ENCODE assay signal across 1 cellular context in the genomic region with DNA sequence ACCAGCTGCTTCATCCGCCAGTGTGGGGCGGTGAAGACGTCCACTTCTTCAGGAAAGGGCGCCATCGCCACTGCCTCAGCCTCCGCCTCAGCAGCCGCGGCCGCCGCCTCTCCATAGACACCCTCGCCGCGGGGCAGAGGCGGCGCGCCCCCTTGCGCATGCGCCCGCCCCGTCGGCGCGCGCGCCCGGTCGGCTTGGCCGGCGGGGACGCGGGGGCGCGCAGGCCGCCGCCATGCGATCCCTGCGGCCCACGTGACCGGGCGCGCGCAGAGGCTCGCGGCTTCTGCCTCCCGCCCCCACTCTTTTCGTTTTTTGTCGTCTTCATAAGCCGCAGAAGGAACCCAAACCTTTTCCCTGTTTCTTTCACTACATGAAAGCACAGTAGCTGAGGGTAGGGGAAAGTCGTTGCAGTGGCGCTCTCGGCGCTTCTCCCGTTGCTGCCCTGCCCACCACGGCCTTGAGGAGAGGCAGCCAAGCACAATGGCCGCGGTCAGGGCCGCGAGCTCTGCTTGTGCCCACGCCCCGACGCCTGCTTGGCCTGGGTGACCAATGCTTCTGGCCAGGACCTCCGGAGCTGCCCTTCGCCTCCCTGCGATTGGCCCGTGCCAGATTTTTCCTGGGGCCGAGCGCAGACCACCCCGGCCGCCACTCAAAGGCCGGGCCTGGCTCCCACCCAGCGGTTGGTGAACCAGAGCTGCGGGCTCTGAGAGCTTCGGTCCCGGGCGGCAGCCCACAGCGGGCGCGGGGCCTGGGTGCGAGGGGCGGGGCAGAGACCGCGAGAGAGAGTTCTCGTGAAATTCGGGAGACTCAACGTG.
A peak's percentile ranks its signal among the peaks of the same experiment; 100 is the strongest.
TF ChIP-seq lines count a peak whose summit lies in the region.

A gene with protein sequence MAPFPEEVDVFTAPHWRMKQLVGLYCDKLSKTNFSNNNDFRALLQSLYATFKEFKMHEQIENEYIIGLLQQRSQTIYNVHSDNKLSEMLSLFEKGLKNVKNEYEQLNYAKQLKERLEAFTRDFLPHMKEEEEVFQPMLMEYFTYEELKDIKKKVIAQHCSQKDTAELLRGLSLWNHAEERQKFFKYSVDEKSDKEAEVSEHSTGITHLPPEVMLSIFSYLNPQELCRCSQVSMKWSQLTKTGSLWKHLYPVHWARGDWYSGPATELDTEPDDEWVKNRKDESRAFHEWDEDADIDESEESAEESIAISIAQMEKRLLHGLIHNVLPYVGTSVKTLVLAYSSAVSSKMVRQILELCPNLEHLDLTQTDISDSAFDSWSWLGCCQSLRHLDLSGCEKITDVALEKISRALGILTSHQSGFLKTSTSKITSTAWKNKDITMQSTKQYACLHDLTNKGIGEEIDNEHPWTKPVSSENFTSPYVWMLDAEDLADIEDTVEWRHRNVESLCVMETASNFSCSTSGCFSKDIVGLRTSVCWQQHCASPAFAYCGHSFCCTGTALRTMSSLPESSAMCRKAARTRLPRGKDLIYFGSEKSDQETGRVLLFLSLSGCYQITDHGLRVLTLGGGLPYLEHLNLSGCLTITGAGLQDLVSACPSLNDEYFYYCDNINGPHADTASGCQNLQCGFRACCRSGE (minus strand): TSS at position 135 of the 815 bp plus-strand sequence. CDS start 70 bp downstream, at position 65.

TF ChIP-seq in K562, 482 proteins besides CTCF, POLR2A, EP300 and RAD21 (continued from another document and continues in another):
- TF ChIP-seq BRF1 (IDR thresholded peaks at IDR 0.05; ENCODE audit: borderline replicate concordance, extremely low read depth, insufficient read length), result no peak
- 0 out of 4 replicates have a peak, but pooled peaks of 1 of the 2 experiments have one; percentile 46 for TF ChIP-seq TRIM24 (IDR thresholded peaks at IDR 0.05)
- TF ChIP-seq, protein P1, sequence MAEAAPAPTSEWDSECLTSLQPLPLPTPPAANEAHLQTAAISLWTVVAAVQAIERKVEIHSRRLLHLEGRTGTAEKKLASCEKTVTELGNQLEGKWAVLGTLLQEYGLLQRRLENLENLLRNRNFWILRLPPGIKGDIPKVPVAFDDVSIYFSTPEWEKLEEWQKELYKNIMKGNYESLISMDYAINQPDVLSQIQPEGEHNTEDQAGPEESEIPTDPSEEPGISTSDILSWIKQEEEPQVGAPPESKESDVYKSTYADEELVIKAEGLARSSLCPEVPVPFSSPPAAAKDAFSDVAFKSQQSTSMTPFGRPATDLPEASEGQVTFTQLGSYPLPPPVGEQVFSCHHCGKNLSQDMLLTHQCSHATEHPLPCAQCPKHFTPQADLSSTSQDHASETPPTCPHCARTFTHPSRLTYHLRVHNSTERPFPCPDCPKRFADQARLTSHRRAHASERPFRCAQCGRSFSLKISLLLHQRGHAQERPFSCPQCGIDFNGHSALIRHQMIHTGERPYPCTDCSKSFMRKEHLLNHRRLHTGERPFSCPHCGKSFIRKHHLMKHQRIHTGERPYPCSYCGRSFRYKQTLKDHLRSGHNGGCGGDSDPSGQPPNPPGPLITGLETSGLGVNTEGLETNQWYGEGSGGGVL (CRISPR knock-in tag; IDR thresholded peaks at IDR 0.05), result no peak
- peak; percentile 93 for TF ChIP-seq RBBP5 (IDR thresholded peaks at IDR 0.05; ENCODE audit: borderline replicate concordance, insufficient read depth, low read length, poor library complexity, severe bottlenecking)
- TF ChIP-seq TAF7 (tag; IDR thresholded peaks at IDR 0.05), result 0 out of 2 replicates have a peak, but pooled peaks have one; percentile 32
- no peak for TF ChIP-seq CREB1 (IDR thresholded peaks at IDR 0.05)
- TF ChIP-seq CREB1 (CRISPR knock-in tag; IDR thresholded peaks at IDR 0.05), result peak; percentile 32; the same call in 1 of the 2 replicates
- TF ChIP-seq ZEB2 (IDR thresholded peaks at IDR 0.05), result no peak
- peak; percentile 9 for TF ChIP-seq FIP1L1 (IDR thresholded peaks at IDR 0.05; ENCODE audit: low read depth, low read length, poor library complexity, severe bottlenecking)
- TF ChIP-seq SMAD4 (CRISPR knock-in tag; conservative IDR thresholded peaks at IDR 0.05), result peak; percentile 71
- TF ChIP-seq, protein P2, sequence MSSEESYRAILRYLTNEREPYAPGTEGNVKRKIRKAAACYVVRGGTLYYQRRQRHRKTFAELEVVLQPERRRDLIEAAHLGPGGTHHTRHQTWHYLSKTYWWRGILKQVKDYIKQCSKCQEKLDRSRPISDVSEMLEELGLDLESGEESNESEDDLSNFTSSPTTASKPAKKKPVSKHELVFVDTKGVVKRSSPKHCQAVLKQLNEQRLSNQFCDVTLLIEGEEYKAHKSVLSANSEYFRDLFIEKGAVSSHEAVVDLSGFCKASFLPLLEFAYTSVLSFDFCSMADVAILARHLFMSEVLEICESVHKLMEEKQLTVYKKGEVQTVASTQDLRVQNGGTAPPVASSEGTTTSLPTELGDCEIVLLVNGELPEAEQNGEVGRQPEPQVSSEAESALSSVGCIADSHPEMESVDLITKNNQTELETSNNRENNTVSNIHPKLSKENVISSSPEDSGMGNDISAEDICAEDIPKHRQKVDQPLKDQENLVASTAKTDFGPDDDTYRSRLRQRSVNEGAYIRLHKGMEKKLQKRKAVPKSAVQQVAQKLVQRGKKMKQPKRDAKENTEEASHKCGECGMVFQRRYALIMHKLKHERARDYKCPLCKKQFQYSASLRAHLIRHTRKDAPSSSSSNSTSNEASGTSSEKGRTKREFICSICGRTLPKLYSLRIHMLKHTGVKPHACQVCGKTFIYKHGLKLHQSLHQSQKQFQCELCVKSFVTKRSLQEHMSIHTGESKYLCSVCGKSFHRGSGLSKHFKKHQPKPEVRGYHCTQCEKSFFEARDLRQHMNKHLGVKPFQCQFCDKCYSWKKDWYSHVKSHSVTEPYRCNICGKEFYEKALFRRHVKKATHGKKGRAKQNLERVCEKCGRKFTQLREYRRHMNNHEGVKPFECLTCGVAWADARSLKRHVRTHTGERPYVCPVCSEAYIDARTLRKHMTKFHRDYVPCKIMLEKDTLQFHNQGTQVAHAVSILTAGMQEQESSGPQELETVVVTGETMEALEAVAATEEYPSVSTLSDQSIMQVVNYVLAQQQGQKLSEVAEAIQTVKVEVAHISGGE (CRISPR knock-in tag; IDR thresholded peaks at IDR 0.05), result peak in 1 of 3 experiments; percentile 59; a peak in 2 of 6 replicates
- TF ChIP-seq MAZ (CRISPR knock-in tag; conservative IDR thresholded peaks at IDR 0.05 in 1 of 2, IDR thresholded peaks at IDR 0.05 in 1 of 2), result peak; percentile 60 to 63; a peak in 3 of 4 replicates
- no peak for TF ChIP-seq ILF3 (IDR thresholded peaks at IDR 0.05; ENCODE audit: borderline replicate concordance)
- 0 out of 2 replicates have a peak, but pooled peaks have one; percentile 26 for TF ChIP-seq KLF13 (tag; IDR thresholded peaks at IDR 0.05; ENCODE audit: borderline replicate concordance, low read depth)
- TF ChIP-seq PTBP1 (IDR thresholded peaks at IDR 0.05; ENCODE audit: low read depth, low read length), result no peak
- TF ChIP-seq, protein P3, sequence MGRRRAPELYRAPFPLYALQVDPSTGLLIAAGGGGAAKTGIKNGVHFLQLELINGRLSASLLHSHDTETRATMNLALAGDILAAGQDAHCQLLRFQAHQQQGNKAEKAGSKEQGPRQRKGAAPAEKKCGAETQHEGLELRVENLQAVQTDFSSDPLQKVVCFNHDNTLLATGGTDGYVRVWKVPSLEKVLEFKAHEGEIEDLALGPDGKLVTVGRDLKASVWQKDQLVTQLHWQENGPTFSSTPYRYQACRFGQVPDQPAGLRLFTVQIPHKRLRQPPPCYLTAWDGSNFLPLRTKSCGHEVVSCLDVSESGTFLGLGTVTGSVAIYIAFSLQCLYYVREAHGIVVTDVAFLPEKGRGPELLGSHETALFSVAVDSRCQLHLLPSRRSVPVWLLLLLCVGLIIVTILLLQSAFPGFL (CRISPR knock-in tag; IDR thresholded peaks at IDR 0.05), result peak; percentile 10; the same call in 1 of the 2 replicates
- TF ChIP-seq ZNF224 (CRISPR knock-in tag; IDR thresholded peaks at IDR 0.05), result 0 out of 2 replicates have a peak, but pooled peaks have one; percentile 19
- TF ChIP-seq RBM22 (IDR thresholded peaks at IDR 0.05; ENCODE audit: low read depth, low read length, poor library complexity, severe bottlenecking), result peak; percentile 77
- TF ChIP-seq GTF2E2 (tag; IDR thresholded peaks at IDR 0.05), result peak; percentile 67; the same call in 1 of the 2 replicates
- 0 out of 2 replicates have a peak, but pooled peaks have one; percentile 17 for TF ChIP-seq ELF2 (CRISPR knock-in tag; IDR thresholded peaks at IDR 0.05)
- TF ChIP-seq PYGO2 (tag; IDR thresholded peaks at IDR 0.05), result 0 out of 2 replicates have a peak, but pooled peaks have one; percentile 16
- TF ChIP-seq SRSF9 (IDR thresholded peaks at IDR 0.05; ENCODE audit: borderline replicate concordance, low read depth, low read length), result no peak
- TF ChIP-seq KLF6 (CRISPR knock-in tag; IDR thresholded peaks at IDR 0.05; ENCODE audit: borderline replicate concordance), result peak; percentile 76; the same call in 1 of the 2 replicates
- no peak for TF ChIP-seq CHCHD3 (CRISPR knock-in tag; IDR thresholded peaks at IDR 0.05)
- peak; percentile 61 for TF ChIP-seq TBP (optimal IDR thresholded peaks at IDR 0.05; ENCODE audit: low read depth, low read length)
- TF ChIP-seq, protein P4, sequence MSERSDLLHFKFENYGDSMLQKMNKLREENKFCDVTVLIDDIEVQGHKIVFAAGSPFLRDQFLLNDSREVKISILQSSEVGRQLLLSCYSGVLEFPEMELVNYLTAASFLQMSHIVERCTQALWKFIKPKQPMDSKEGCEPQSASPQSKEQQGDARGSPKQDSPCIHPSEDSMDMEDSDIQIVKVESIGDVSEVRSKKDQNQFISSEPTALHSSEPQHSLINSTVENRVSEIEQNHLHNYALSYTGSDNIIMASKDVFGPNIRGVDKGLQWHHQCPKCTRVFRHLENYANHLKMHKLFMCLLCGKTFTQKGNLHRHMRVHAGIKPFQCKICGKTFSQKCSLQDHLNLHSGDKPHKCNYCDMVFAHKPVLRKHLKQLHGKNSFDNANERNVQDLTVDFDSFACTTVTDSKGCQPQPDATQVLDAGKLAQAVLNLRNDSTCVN (CRISPR knock-in tag; IDR thresholded peaks at IDR 0.05), result no peak
- TF ChIP-seq SIN3A (IDR thresholded peaks at IDR 0.05; ENCODE audit: borderline replicate concordance in 2 of 2, control insufficient read depth in 1 of 2, low read depth in 2 of 2, low read length in 2 of 2), result peak in 1 of 2 experiments; percentile 33; a peak in 1 of 4 replicates
- TF ChIP-seq HMGN3 (IDR thresholded peaks at IDR 0.05; ENCODE audit: borderline replicate concordance, extremely low read depth, insufficient read length, low read depth, low read length), result peak; percentile 27
- TF ChIP-seq, protein P5, sequence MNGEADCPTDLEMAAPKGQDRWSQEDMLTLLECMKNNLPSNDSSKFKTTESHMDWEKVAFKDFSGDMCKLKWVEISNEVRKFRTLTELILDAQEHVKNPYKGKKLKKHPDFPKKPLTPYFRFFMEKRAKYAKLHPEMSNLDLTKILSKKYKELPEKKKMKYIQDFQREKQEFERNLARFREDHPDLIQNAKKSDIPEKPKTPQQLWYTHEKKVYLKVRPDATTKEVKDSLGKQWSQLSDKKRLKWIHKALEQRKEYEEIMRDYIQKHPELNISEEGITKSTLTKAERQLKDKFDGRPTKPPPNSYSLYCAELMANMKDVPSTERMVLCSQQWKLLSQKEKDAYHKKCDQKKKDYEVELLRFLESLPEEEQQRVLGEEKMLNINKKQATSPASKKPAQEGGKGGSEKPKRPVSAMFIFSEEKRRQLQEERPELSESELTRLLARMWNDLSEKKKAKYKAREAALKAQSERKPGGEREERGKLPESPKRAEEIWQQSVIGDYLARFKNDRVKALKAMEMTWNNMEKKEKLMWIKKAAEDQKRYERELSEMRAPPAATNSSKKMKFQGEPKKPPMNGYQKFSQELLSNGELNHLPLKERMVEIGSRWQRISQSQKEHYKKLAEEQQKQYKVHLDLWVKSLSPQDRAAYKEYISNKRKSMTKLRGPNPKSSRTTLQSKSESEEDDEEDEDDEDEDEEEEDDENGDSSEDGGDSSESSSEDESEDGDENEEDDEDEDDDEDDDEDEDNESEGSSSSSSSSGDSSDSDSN (IDR thresholded peaks at IDR 0.05; ENCODE audit: borderline replicate concordance in 1 of 2, low read depth in 2 of 2, low read length in 2 of 2), result peak in 1 of 2 experiments; percentile 48; a peak in 2 of 4 replicates
- 0 out of 2 replicates have a peak, but pooled peaks have one; percentile 38 for TF ChIP-seq ZFP1 (CRISPR knock-in tag; IDR thresholded peaks at IDR 0.05)
- TF ChIP-seq GABPA (tag; conservative IDR thresholded peaks at IDR 0.05; ENCODE audit: low read depth), result peak; percentile 31; the same call in 1 of the 2 replicates
- peak; percentile 68 for TF ChIP-seq SUPT5H (IDR thresholded peaks at IDR 0.05)
- TF ChIP-seq, protein P6, sequence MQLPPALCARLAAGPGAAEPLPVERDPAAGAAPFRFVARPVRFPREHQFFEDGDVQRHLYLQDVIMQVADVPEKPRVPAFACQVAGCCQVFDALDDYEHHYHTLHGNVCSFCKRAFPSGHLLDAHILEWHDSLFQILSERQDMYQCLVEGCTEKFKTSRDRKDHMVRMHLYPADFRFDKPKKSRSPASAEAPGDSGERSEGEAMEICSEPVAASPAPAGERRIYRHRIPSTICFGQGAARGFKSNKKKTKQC (CRISPR knock-in tag; IDR thresholded peaks at IDR 0.05), result no peak
- TF ChIP-seq ZNF583 (CRISPR knock-in tag; IDR thresholded peaks at IDR 0.05), result peak; percentile 77
- TF ChIP-seq, protein P7, sequence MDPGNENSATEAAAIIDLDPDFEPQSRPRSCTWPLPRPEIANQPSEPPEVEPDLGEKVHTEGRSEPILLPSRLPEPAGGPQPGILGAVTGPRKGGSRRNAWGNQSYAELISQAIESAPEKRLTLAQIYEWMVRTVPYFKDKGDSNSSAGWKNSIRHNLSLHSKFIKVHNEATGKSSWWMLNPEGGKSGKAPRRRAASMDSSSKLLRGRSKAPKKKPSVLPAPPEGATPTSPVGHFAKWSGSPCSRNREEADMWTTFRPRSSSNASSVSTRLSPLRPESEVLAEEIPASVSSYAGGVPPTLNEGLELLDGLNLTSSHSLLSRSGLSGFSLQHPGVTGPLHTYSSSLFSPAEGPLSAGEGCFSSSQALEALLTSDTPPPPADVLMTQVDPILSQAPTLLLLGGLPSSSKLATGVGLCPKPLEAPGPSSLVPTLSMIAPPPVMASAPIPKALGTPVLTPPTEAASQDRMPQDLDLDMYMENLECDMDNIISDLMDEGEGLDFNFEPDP (CRISPR knock-in tag; IDR thresholded peaks at IDR 0.05), result 0 out of 2 replicates have a peak, but pooled peaks have one; percentile 67
- peak; percentile 80; the same call in 1 of the 2 replicates for TF ChIP-seq ERF (CRISPR knock-in tag; IDR thresholded peaks at IDR 0.05)
- TF ChIP-seq ZNF12 (CRISPR knock-in tag; IDR thresholded peaks at IDR 0.05), result no peak
- TF ChIP-seq, protein P8, sequence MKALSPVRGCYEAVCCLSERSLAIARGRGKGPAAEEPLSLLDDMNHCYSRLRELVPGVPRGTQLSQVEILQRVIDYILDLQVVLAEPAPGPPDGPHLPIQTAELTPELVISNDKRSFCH (CRISPR knock-in tag; IDR thresholded peaks at IDR 0.05), result no peak
- TF ChIP-seq, protein P8 (tag; IDR thresholded peaks at IDR 0.05), result peak; percentile 64; the same call in 1 of the 2 replicates
- TF ChIP-seq TFAM (CRISPR knock-in tag; conservative IDR thresholded peaks at IDR 0.05), result no peak
- TF ChIP-seq, protein P9, sequence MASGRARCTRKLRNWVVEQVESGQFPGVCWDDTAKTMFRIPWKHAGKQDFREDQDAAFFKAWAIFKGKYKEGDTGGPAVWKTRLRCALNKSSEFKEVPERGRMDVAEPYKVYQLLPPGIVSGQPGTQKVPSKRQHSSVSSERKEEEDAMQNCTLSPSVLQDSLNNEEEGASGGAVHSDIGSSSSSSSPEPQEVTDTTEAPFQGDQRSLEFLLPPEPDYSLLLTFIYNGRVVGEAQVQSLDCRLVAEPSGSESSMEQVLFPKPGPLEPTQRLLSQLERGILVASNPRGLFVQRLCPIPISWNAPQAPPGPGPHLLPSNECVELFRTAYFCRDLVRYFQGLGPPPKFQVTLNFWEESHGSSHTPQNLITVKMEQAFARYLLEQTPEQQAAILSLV (tag; IDR thresholded peaks at IDR 0.05), result no peak
- peak; percentile 62 for TF ChIP-seq POLR2H (tag; IDR thresholded peaks at IDR 0.05; ENCODE audit: low read depth)
